ENCODE assay signal across 24 cellular contexts in the genomic region with DNA sequence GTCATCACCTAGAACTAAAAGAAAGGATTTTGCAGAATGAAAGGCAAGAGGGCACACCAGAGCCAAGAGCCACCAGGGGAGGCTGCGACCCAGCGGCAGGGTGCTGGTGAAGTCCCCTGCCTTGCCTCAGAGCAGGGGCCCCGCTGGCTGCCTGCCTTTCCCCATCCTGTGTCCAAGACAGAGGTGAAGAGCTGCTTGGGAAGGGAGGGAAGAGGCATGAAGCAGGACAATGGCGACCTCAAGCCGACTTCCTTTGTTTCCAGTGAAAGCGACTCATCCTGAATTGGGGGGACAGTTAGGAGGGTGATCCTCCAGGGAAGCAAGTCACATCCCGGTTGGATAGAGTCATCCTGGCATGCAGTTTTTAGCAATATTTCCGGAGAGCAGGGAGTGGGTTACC.
DNase-seq lines count a peak whose midpoint lies in the region; ATAC-seq and TF ChIP-seq lines count a peak whose summit lies in the region.
"Had no signal": no experiment of that assay in that cellular context is flagged by ENCODE, and none has a peak within 500 bp of the region (broad histone marks: within the 10 kb centered on the region; RNA-seq: fewer than 3 reads in every experiment).

No MANE protein-coding gene starts in this region.

- no peaks in the 10 kb centered on the region for H4K20me1 ChIP-seq in GM23338 (replicated peaks; ENCODE audit: insufficient read depth)
- no peaks in the 10 kb centered on the region for H4K20me1 ChIP-seq in neural progenitor cell (ENCODE audit: low read depth)

- no peak overlapping the region for H3K4me2 ChIP-seq in GM23338
- H3K4me2 ChIP-seq in neural progenitor cell = peak overlapping the region; percentile 57
- H3K4me2 ChIP-seq: A549 had no signal

- ATAC-seq in GM23338 = peak; percentile 88
- no peak for ATAC-seq in HG02885 (IDR thresholded peaks at IDR 0.05; ENCODE audit: poor library complexity, unreplicated experiment)
- ATAC-seq in activated naive CD8-positive, alpha-beta T cell treated with anti-CD3 and anti-CD28 coated beads, Interleukin-2, amount 50 U/mL, for 24 hours = no peak
- ATAC-seq: A549 had no signal

- H3K4me1 Mint-ChIP-seq in GM23338 (peaks cover 44% of the 10 kb centered on the region), endodermal cell (peaks cover 33% of the 10 kb centered on the region), neural progenitor cell (peaks cover 24% of the 10 kb centered on the region)
- no peaks in the 10 kb centered on the region for H3K4me1 Mint-ChIP-seq in activated naive CD8-positive, alpha-beta T cell treated with anti-CD3 and anti-CD28 coated beads, Interleukin-2, amount 50 U/mL, for 24 hours
- H3K4me1 Mint-ChIP-seq: B cell, CD14-positive monocyte had no signal

- no peak overlapping the region; the same call in 1 of the 2 replicates for H3K27ac Mint-ChIP-seq in GM23338
- peak overlapping the region; percentile 48 for H3K27ac Mint-ChIP-seq in endodermal cell
- no peak overlapping the region for H3K27ac Mint-ChIP-seq in neural progenitor cell
- no peak overlapping the region for H3K27ac Mint-ChIP-seq in activated naive CD8-positive, alpha-beta T cell treated with anti-CD3 and anti-CD28 coated beads, Interleukin-2, amount 50 U/mL, for 24 hours
- H3K27ac Mint-ChIP-seq: B cell, CD14-positive monocyte, HFFc6 had no signal

- peaks cover 17% of the 10 kb centered on the region for H3K4me1 ChIP-seq in GM23338 (ENCODE audit: insufficient read depth)
- no peaks in the 10 kb centered on the region for H3K4me1 ChIP-seq in NT2/D1 (ENCODE audit: insufficient read depth, insufficient read length)
- H3K4me1 ChIP-seq in endodermal cell (ENCODE audit: control insufficient read depth, insufficient read depth, low read length) = no peaks in the 10 kb centered on the region
- peaks cover 42% of the 10 kb centered on the region for H3K4me1 ChIP-seq in neural progenitor cell
- H3K4me1 ChIP-seq: A549, SJSA1 had no signal

- WGBS in endodermal cell (ENCODE audit: insufficient coverage in 1 of 2, insufficient read length in 1 of 2), 2 experiments = 58 to 64% methylated on average over 5 to 8 of the region's 8 CpGs

- H3F3A ChIP-seq in GM23338 (replicated peaks; ENCODE audit: low read depth) (no peaks in the 10 kb centered on the region), neural progenitor cell (ENCODE audit: low read depth) (peaks cover 6% of the 10 kb centered on the region)

- H2AFZ ChIP-seq in GM23338 (0 out of 2 replicates have a peak overlapping the region, but pooled peaks have one; percentile 56), neural progenitor cell (replicated peaks) (peak overlapping the region; percentile 98)

- TF ChIP-seq CTCF in GM23338 (conservative IDR thresholded peaks at IDR 0.05; ENCODE audit: low read depth in 2 of 2) (peak; percentile 20 to 64; a peak in 3 of 4 replicates), endodermal cell (conservative IDR thresholded peaks at IDR 0.05) (peak; percentile 54), neural progenitor cell (IDR thresholded peaks at IDR 0.05) (no peak)

- DNase-seq in GM23338 (ENCODE audit: low spot score) (peak; percentile 47), NT2/D1 (ENCODE audit: low read depth, low spot score) (peak; percentile 54), endodermal cell (peak; percentile 73), neural progenitor cell (ENCODE audit: low spot score) (peak; percentile 44), islet precursor cell (no peak), NCI-H1417 (lab: John Stamatoyannopoulos, UW) (no peak)
- DNase-seq in activated naive CD8-positive, alpha-beta T cell treated with anti-CD3 and anti-CD28 coated beads, Interleukin-2, amount 50 U/mL, for 24 hours = no peak
- DNase-seq: DMS53, HFFc6, KG1, MV-4-11, NCI-H1105 treated with DMSO at 0.1 percent for 48 hours, NCI-H1694, NCI-H2081, NCI-H2171, NCI-H345, NCI-H524, OCI-M1 had no signal

- H3K36me3 ChIP-seq in GM23338 (ENCODE audit: insufficient read depth) = no peaks in the 10 kb centered on the region
- H3K36me3 ChIP-seq in NT2/D1 (ENCODE audit: insufficient read depth, insufficient read length, low read length) = no peaks in the 10 kb centered on the region
- no peaks in the 10 kb centered on the region for H3K36me3 ChIP-seq in endodermal cell (ENCODE audit: control insufficient read depth, insufficient read depth, low read length)
- no peaks in the 10 kb centered on the region for H3K36me3 ChIP-seq in neural progenitor cell
- H3K36me3 ChIP-seq: SJSA1 had no signal

- H3K27me3 ChIP-seq in GM23338 (ENCODE audit: insufficient read depth) (no peaks in the 10 kb centered on the region), NT2/D1 (ENCODE audit: insufficient read depth, insufficient read length) (no peaks in the 10 kb centered on the region), endodermal cell (ENCODE audit: control insufficient read depth, insufficient read depth, low read length, poor library complexity, severe bottlenecking) (no peaks in the 10 kb centered on the region), neural progenitor cell (no peaks in the 10 kb centered on the region)
- H3K27me3 ChIP-seq: SJSA1 had no signal

- H3K27me3 Mint-ChIP-seq in GM23338 (ENCODE audit: insufficient read depth, low read depth, poor library complexity) = no peaks in the 10 kb centered on the region
- H3K27me3 Mint-ChIP-seq in endodermal cell (ENCODE audit: insufficient read depth) = peaks cover 2% of the 10 kb centered on the region
- H3K27me3 Mint-ChIP-seq in neural progenitor cell (ENCODE audit: insufficient read depth, low read depth) = peaks cover 2% of the 10 kb centered on the region
- peaks cover 3% of the 10 kb centered on the region for H3K27me3 Mint-ChIP-seq in activated naive CD8-positive, alpha-beta T cell treated with anti-CD3 and anti-CD28 coated beads, Interleukin-2, amount 50 U/mL, for 24 hours

- H3K9ac ChIP-seq in NT2/D1 (ENCODE audit: insufficient read length, low read depth) (no peak overlapping the region), endodermal cell (ENCODE audit: extremely low read depth, low read length, poor library complexity, severe bottlenecking) (no peak overlapping the region), neural progenitor cell (no peak overlapping the region)

- H3K36me3 Mint-ChIP-seq in GM23338 (ENCODE audit: low read depth) = no peaks in the 10 kb centered on the region
- H3K36me3 Mint-ChIP-seq in endodermal cell (ENCODE audit: low read depth) = no peaks in the 10 kb centered on the region
- H3K36me3 Mint-ChIP-seq in neural progenitor cell = no peaks in the 10 kb centered on the region
- H3K36me3 Mint-ChIP-seq in activated naive CD8-positive, alpha-beta T cell treated with anti-CD3 and anti-CD28 coated beads, Interleukin-2, amount 50 U/mL, for 24 hours (ENCODE audit: low read depth) = no peaks in the 10 kb centered on the region
- H3K36me3 Mint-ChIP-seq: CD14-positive monocyte had no signal

- no peak overlapping the region for H3K27ac ChIP-seq in GM23338 (ENCODE audit: low read depth)
- H3K27ac ChIP-seq in endodermal cell (ENCODE audit: low read depth, low read length) = no peak overlapping the region
- H3K27ac ChIP-seq in neural progenitor cell = no peak overlapping the region
- H3K27ac ChIP-seq: A549, HL-60, SJSA1 had no signal

- H3K9me3 ChIP-seq in NT2/D1 (ENCODE audit: insufficient read depth, low read length) (no peaks in the 10 kb centered on the region), endodermal cell (ENCODE audit: control insufficient read depth, low read length) (no peaks in the 10 kb centered on the region), neural progenitor cell (ENCODE audit: low read depth) (no peaks in the 10 kb centered on the region)
- H3K9me3 ChIP-seq: A549, SJSA1 had no signal

- H3K9me2 ChIP-seq in GM23338 (ENCODE audit: insufficient read depth) = 0 out of 2 replicates have a peak, but pooled peaks cover 5% of the 10 kb centered on the region

- H3K79me2 ChIP-seq in GM23338 (replicated peaks; ENCODE audit: insufficient read depth) (no peaks in the 10 kb centered on the region), neural progenitor cell (ENCODE audit: low read depth) (no peaks in the 10 kb centered on the region)

- no peak overlapping the region for H3K4me3 Mint-ChIP-seq in GM23338
- no peak overlapping the region for H3K4me3 Mint-ChIP-seq in endodermal cell
- H3K4me3 Mint-ChIP-seq in neural progenitor cell = no peak overlapping the region
- H3K4me3 Mint-ChIP-seq in activated naive CD8-positive, alpha-beta T cell treated with anti-CD3 and anti-CD28 coated beads, Interleukin-2, amount 50 U/mL, for 24 hours = no peak overlapping the region
- H3K4me3 Mint-ChIP-seq: B cell, CD14-positive monocyte, HFFc6 had no signal

- no peak overlapping the region for H3K4me3 ChIP-seq in GM23338
- H3K4me3 ChIP-seq in NT2/D1 (ENCODE audit: insufficient read length, low read depth) = no peak overlapping the region
- H3K4me3 ChIP-seq in endodermal cell (ENCODE audit: low read length) = no peak overlapping the region
- H3K4me3 ChIP-seq in neural progenitor cell = no peak overlapping the region
- H3K4me3 ChIP-seq: A549, SJSA1 had no signal

- no peaks in the 10 kb centered on the region; the same call in 2 of the 3 replicates for H3K9me3 Mint-ChIP-seq in GM23338
- no peaks in the 10 kb centered on the region for H3K9me3 Mint-ChIP-seq in endodermal cell
- H3K9me3 Mint-ChIP-seq in neural progenitor cell = no peaks in the 10 kb centered on the region
- no peaks in the 10 kb centered on the region for H3K9me3 Mint-ChIP-seq in activated naive CD8-positive, alpha-beta T cell treated with anti-CD3 and anti-CD28 coated beads, Interleukin-2, amount 50 U/mL, for 24 hours
- H3K9me3 Mint-ChIP-seq: HFFc6 had no signal

TF ChIP-seq in GM23338, 12 proteins besides CTCF, POLR2A, EP300 and RAD21:
- TF ChIP-seq ZNF114 (CRISPR knock-in tag; IDR thresholded peaks at IDR 0.05) (no peak), ETS1 (IDR thresholded peaks at IDR 0.05) (no peak), NANOG (IDR thresholded peaks at IDR 0.05; ENCODE audit: borderline replicate concordance) (no peak)

Comparison
In these comparisons a context has a peak if more than half of its experiments do, and no peak if none do; other contexts are left out.
1. DNase-seq: peak in GM23338 (single experiment), NT2/D1 (single experiment), endodermal cell (single experiment) and neural progenitor cell (single experiment); none in islet precursor cell (single experiment), activated naive CD8-positive, alpha-beta T cell treated with anti-CD3 and anti-CD28 coated beads, Interleukin-2, amount 50 U/mL, for 24 hours (single experiment) and NCI-H1417 (0 of 3).